Comparison of ENCODE assay signal across 7 cellular contexts in the genomic region with DNA sequence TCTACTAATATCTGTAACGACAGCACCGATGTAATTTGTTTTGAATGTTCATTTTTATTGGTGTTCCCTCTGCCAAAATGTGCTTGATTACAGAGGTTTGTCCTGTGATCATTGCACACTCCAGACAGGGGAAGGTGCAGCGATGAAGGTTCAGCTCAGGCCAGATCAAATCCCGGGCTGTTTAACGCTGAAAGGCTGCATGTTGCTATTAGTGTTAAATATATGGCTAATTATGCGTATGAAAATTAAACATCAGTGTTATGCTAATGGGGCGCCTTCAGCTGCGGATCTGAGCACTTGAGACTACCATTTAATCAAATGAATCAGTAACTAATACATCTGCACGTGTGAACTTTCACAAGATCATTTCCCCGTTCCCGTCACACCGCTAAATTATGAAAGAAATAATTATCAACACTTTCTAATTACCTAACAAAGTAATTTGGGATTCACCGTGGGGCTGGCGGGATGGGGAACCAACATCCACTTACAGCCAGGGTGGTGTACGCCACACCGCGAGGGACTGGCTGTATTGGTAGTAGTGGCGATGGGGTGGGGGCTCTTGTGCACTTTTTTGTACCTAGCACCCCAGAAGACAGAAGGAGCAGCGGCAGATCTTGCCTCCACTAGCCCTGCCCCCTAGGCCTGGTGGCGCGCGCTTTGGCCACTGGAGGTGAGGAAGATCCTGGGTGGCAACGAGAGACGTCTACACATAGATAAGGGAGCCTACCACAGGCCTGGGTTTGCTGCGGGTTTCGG. TPM values are rescaled to one million over a fixed set of nuclear protein-coding genes. Genes with fewer than 3 reads are reported as not detected.
A peak's percentile ranks its signal among the peaks of the same experiment; 100 is the strongest.
DNase-seq lines count a peak whose midpoint lies in the region; ATAC-seq and TF ChIP-seq lines count a peak whose summit lies in the region.

No MANE protein-coding gene starts in this region.

- peak overlapping the region in 1 of 2 experiments; percentile 96; a peak in 3 of 4 replicates for H3K4me3 ChIP-seq in DND-41 (ENCODE audit: low read depth in 1 of 2, low read length in 2 of 2)
- H3K4me3 ChIP-seq in neural cell (ENCODE audit: low read length): peak overlapping the region; percentile 85
- no peak overlapping the region for H3K4me3 ChIP-seq in colonic mucosa

- H3K36me3 Mint-ChIP-seq in activated naive CD8-positive, alpha-beta T cell treated with anti-CD3 and anti-CD28 coated beads, Interleukin-2, amount 10 ng/mL, durations not matched to agents 7 days and 5 days: peaks cover 4% of the 10 kb centered on the region

- H3K27ac ChIP-seq in DND-41 (ENCODE audit: low read length) (peak overlapping the region; percentile 77), neural cell (ENCODE audit: low read length) (peak overlapping the region; percentile 93), colonic mucosa (no peak overlapping the region)

- H4K20me1 ChIP-seq in DND-41 (ENCODE audit: insufficient read depth, low read length) (no peaks in the 10 kb centered on the region), neural cell (ENCODE audit: insufficient read depth) (no peaks in the 10 kb centered on the region)

- H3K4me3 Mint-ChIP-seq in activated naive CD8-positive, alpha-beta T cell treated with anti-CD3 and anti-CD28 coated beads, Interleukin-2, amount 10 ng/mL, durations not matched to agents 7 days and 5 days: peak overlapping the region; percentile 84

- no peaks in the 10 kb centered on the region for H3K9me3 Mint-ChIP-seq in activated naive CD8-positive, alpha-beta T cell treated with anti-CD3 and anti-CD28 coated beads, Interleukin-2, amount 10 ng/mL, durations not matched to agents 7 days and 5 days

- DNase-seq in DND-41 (peak; percentile 23), colonic mucosa (no peak)
- no peak for DNase-seq in activated naive CD8-positive, alpha-beta T cell treated with anti-CD3 and anti-CD28 coated beads, Interleukin-2, amount 10 ng/mL, durations not matched to agents 7 days and 5 days

- no peak for TF ChIP-seq EP300 in neural cell (conservative IDR thresholded peaks at IDR 0.05; ENCODE audit: poor library complexity, severe bottlenecking)

- TF ChIP-seq CTCF in DND-41 (IDR thresholded peaks at IDR 0.05; ENCODE audit: borderline replicate concordance, extremely low read depth, low read length, poor library complexity, severe bottlenecking) (no peak), neural cell (IDR thresholded peaks at IDR 0.05; ENCODE audit: poor library complexity, severe bottlenecking) (no peak), colonic mucosa (IDR thresholded peaks at IDR 0.05) (no peak)

- TF ChIP-seq RAD21 in neural cell (conservative IDR thresholded peaks at IDR 0.05): no peak

- ATAC-seq in DND-41 (ENCODE audit: insufficient read depth, low read depth): peak; percentile 2; the same call in 1 of the 3 replicates
- ATAC-seq in HG03432 (IDR thresholded peaks at IDR 0.05; ENCODE audit: unreplicated experiment): peak; percentile 14
- ATAC-seq in activated naive CD8-positive, alpha-beta T cell treated with anti-CD3 and anti-CD28 coated beads, Interleukin-2, amount 10 ng/mL, durations not matched to agents 7 days and 5 days (ENCODE audit: low read depth): no peak
- no peak for ATAC-seq in HG02981 (IDR thresholded peaks at IDR 0.05; ENCODE audit: unreplicated experiment)
- no peak for ATAC-seq in HG02798 (IDR thresholded peaks at IDR 0.05; ENCODE audit: poor library complexity, unreplicated experiment)

- peaks cover 53% of the 10 kb centered on the region for H3K4me1 Mint-ChIP-seq in activated naive CD8-positive, alpha-beta T cell treated with anti-CD3 and anti-CD28 coated beads, Interleukin-2, amount 10 ng/mL, durations not matched to agents 7 days and 5 days

- H3K9me3 ChIP-seq in DND-41 (ENCODE audit: insufficient read depth, low read length, severe bottlenecking) (no peaks in the 10 kb centered on the region), neural cell (ENCODE audit: low read length) (peaks cover 4% of the 10 kb centered on the region), colonic mucosa (no peaks in the 10 kb centered on the region)

- intact Hi-C loops in colonic mucosa (cut with DNase I): no loop called here

- peak overlapping the region; percentile 21 for H3K27ac Mint-ChIP-seq in activated naive CD8-positive, alpha-beta T cell treated with anti-CD3 and anti-CD28 coated beads, Interleukin-2, amount 10 ng/mL, durations not matched to agents 7 days and 5 days

- H2AFZ ChIP-seq in DND-41 (ENCODE audit: low read depth, low read length) (peak overlapping the region; percentile 98), neural cell (ENCODE audit: low read depth, low read length) (no peak overlapping the region)

- peak overlapping the region; percentile 98 for H3K4me2 ChIP-seq in DND-41 (ENCODE audit: insufficient read depth, low read length)
- H3K4me2 ChIP-seq in neural cell (ENCODE audit: low read length): peak overlapping the region; percentile 60

- H3F3A ChIP-seq in neural cell (ENCODE audit: insufficient read depth, low read length, poor library complexity, severe bottlenecking): peaks cover 11% of the 10 kb centered on the region

- H3K79me2 ChIP-seq in DND-41 (ENCODE audit: insufficient read depth, low read length) (no peaks in the 10 kb centered on the region), neural cell (replicated peaks; ENCODE audit: insufficient read depth, low read length) (peaks cover 91% of the 10 kb centered on the region)

- H3K36me3 ChIP-seq in DND-41 (ENCODE audit: insufficient read depth, low read length) (peaks cover 8% of the 10 kb centered on the region), neural cell (ENCODE audit: insufficient read depth, low read length) (no peaks in the 10 kb centered on the region), colonic mucosa (no peaks in the 10 kb centered on the region)

- peaks cover 20% of the 10 kb centered on the region for H3K4me1 ChIP-seq in DND-41 (ENCODE audit: insufficient read depth, low read length)
- H3K4me1 ChIP-seq in colonic mucosa: peaks cover 24% of the 10 kb centered on the region

- H3K9ac ChIP-seq in DND-41 (ENCODE audit: low read depth, low read length): peak overlapping the region; percentile 92
- peak overlapping the region; percentile 92 for H3K9ac ChIP-seq in neural cell (ENCODE audit: low read length)
- H3K9ac ChIP-seq in colonic mucosa (ENCODE audit: low read depth in 2 of 2, low read length in 2 of 2): no peak overlapping the region

- H3K9me2 ChIP-seq in neural cell (ENCODE audit: insufficient read depth, low read length): no peaks in the 10 kb centered on the region

- peaks cover 98% of the 10 kb centered on the region for H3K27me3 Mint-ChIP-seq in activated naive CD8-positive, alpha-beta T cell treated with anti-CD3 and anti-CD28 coated beads, Interleukin-2, amount 10 ng/mL, durations not matched to agents 7 days and 5 days

- POLR2A ChIA-PET in activated naive CD8-positive, alpha-beta T cell treated with anti-CD3 and anti-CD28 coated beads, Interleukin-2, amount 10 ng/mL, durations not matched to agents 7 days and 5 days (lab: Charles Lee): interaction anchor here (1.7 kb wide), 1 partner anchor 12 kb away, joined by 5 read pairs; no protein-coding TSS in a partner anchor

- no peaks in the 10 kb centered on the region for H3K27me3 ChIP-seq in DND-41 (ENCODE audit: insufficient read depth, low read length, poor library complexity)
- H3K27me3 ChIP-seq in neural cell (ENCODE audit: insufficient read depth, low read depth, low read length): peaks cover 46% of the 10 kb centered on the region
- H3K27me3 ChIP-seq in colonic mucosa: peaks cover 90% of the 10 kb centered on the region

TF ChIP-seq in neural cell, 6 proteins besides CTCF, POLR2A, EP300 and RAD21:
- TF ChIP-seq POLR2AphosphoS5 (IDR thresholded peaks at IDR 0.05) (no peak), SMC3 (conservative IDR thresholded peaks at IDR 0.05; ENCODE audit: poor library complexity) (no peak), MXI1 (conservative IDR thresholded peaks at IDR 0.05; ENCODE audit: poor library complexity, severe bottlenecking) (peak; percentile 7)
- TF ChIP-seq, protein P1, sequence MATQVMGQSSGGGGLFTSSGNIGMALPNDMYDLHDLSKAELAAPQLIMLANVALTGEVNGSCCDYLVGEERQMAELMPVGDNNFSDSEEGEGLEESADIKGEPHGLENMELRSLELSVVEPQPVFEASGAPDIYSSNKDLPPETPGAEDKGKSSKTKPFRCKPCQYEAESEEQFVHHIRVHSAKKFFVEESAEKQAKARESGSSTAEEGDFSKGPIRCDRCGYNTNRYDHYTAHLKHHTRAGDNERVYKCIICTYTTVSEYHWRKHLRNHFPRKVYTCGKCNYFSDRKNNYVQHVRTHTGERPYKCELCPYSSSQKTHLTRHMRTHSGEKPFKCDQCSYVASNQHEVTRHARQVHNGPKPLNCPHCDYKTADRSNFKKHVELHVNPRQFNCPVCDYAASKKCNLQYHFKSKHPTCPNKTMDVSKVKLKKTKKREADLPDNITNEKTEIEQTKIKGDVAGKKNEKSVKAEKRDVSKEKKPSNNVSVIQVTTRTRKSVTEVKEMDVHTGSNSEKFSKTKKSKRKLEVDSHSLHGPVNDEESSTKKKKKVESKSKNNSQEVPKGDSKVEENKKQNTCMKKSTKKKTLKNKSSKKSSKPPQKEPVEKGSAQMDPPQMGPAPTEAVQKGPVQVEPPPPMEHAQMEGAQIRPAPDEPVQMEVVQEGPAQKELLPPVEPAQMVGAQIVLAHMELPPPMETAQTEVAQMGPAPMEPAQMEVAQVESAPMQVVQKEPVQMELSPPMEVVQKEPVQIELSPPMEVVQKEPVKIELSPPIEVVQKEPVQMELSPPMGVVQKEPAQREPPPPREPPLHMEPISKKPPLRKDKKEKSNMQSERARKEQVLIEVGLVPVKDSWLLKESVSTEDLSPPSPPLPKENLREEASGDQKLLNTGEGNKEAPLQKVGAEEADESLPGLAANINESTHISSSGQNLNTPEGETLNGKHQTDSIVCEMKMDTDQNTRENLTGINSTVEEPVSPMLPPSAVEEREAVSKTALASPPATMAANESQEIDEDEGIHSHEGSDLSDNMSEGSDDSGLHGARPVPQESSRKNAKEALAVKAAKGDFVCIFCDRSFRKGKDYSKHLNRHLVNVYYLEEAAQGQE (IDR thresholded peaks at IDR 0.05; ENCODE audit: borderline replicate concordance): no peak

RNA-seq across cellular contexts. Expression of a gene that starts 1.4 kb away (rescaled TPM):
- total RNA-seq in activated naive CD8-positive, alpha-beta T cell treated with anti-CD3 and anti-CD28 coated beads, Interleukin-2, amount 10 ng/mL, durations not matched to agents 7 days and 5 days: not detected
- 67.3 and 83.1 TPM in 2 replicates for polyA plus RNA-seq in neural cell
- polyA minus RNA-seq in neural cell: 53.3 and 55.8 TPM in 2 replicates
- under 1 TPM in 1 of 2 donors, not detected in 1; 0.19 TPM for total RNA-seq in colonic mucosa

RNA-seq across cellular contexts. Expression of a gene that starts 18.8 kb away (rescaled TPM):
- not detected for total RNA-seq in activated naive CD8-positive, alpha-beta T cell treated with anti-CD3 and anti-CD28 coated beads, Interleukin-2, amount 10 ng/mL, durations not matched to agents 7 days and 5 days
- polyA plus RNA-seq in neural cell: 7.7 and 9.3 TPM in 2 replicates
- polyA minus RNA-seq in neural cell: 18.7 and 19.3 TPM in 2 replicates
- not detected for total RNA-seq in colonic mucosa

Comparison
In these comparisons a context has a peak if more than half of its experiments do, and no peak if none do; other contexts are left out.
1. ATAC-seq: peak in DND-41 (single experiment) and HG03432 (single experiment); none in activated naive CD8-positive, alpha-beta T cell treated with anti-CD3 and anti-CD28 coated beads, Interleukin-2, amount 10 ng/mL, durations not matched to agents 7 days and 5 days (single experiment), HG02981 (single experiment) and HG02798 (single experiment).
2. H3K9ac ChIP-seq: peak in DND-41 (single experiment) and neural cell (single experiment); none in colonic mucosa (0 of 2).